Comparison of ENCODE assay signal across 8 cellular contexts in the genomic region with DNA sequence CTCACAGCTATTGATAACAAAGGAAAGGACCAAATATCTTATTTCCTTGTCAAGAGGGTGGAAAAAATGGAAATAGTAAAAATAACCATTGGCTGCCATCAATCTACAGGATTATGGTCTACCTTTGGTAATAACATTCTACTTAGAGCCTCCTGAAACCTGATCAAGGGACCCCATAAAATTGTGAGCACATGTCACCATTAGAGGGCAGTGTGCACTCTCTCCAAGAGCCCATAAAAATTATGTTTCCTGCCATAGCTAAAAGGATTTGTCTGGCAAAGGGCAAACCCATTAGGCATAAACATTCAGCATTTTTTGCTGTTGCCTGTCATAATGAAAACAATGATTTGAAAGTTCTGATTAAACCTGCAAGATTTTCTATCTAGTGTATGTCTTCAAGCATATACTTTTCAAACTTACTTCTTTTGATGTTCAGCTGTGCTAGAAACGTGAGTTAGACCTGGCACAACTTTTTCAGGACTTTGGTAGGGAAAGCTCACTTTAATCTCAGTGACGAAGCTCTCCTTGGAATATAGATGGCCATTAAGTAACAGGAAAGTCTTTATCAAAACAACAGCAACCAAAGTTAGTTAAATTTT.
A peak's percentile ranks its signal among the peaks of the same experiment; 100 is the strongest.
DNase-seq lines count a peak whose midpoint lies in the region; ATAC-seq, FAIRE-seq and TF ChIP-seq lines count a peak whose summit lies in the region.

No MANE protein-coding gene starts in this region.

- intact Hi-C loops in body of pancreas (cut with DNase I) = loop anchor here (10.0 kb wide), 1 partner anchor 1233 kb away; no protein-coding TSS in a partner anchor

- peaks cover 2 to 11% (median 4%) of the 10 kb centered on the region in 3 donors for H3K27me3 Mint-ChIP-seq in immature natural killer cell (ENCODE audit: low read depth in 3 of 3)

- no peak overlapping the region for H3K4me3 Mint-ChIP-seq in immature natural killer cell

- peak; percentile 85 for FAIRE-seq in A204.1 (lab: Jason Lieb, UNC)

- H3K4me1 Mint-ChIP-seq in immature natural killer cell = no peaks in the 10 kb centered on the region

- no peaks in the 10 kb centered on the region for H3K27me3 ChIP-seq in body of pancreas

- no peaks in the 10 kb centered on the region for H3K9me3 Mint-ChIP-seq in immature natural killer cell

- TF ChIP-seq CTCF in GM12874 (IDR thresholded peaks at IDR 0.05; ENCODE audit: insufficient read depth, low read depth, low read length) (peak; percentile 60), body of pancreas (IDR thresholded peaks at IDR 0.05) (peak; percentile 59 to 78 (median 61))

- 34 to 59% methylated on average over 2 of the region's 2 CpGs for WGBS in body of pancreas, 2 donors

- peaks cover 5% of the 10 kb centered on the region for H3K4me1 ChIP-seq in body of pancreas

- no peaks in the 10 kb centered on the region for H3K36me3 ChIP-seq in body of pancreas (replicated peaks in 1 of 2; ENCODE audit: insufficient read depth in 1 of 2, low read depth in 2 of 2)

- no peak overlapping the region for H3K4me3 ChIP-seq in body of pancreas

- H3K27ac Mint-ChIP-seq in immature natural killer cell = no peak overlapping the region

- no peak overlapping the region for H3K27ac ChIP-seq in body of pancreas

- DNase-seq in NCI-H1105 (lab: John Stamatoyannopoulos, UW) (peak; percentile 51), body of pancreas (peak; percentile 41 to 57 (median 50)), immature natural killer cell (peak; percentile 9 to 35 (median 18))
- peak; percentile 40 to 60 for DNase-seq in stimulated activated CD4-positive, alpha-beta T cell treated with anti-CD3 and anti-CD28 coated beads, Interleukin-2, amount 100 ng/mL, for 24 hours

- TF ChIP-seq POLR2A in body of pancreas (IDR thresholded peaks at IDR 0.05) = no peak

- H3K9me3 ChIP-seq in body of pancreas = no peaks in the 10 kb centered on the region

- H3K36me3 Mint-ChIP-seq in immature natural killer cell = no peaks in the 10 kb centered on the region

- ATAC-seq in SK-N-SH treated with all-trans-retinoic acid at 6 μM for 48 hours (peak; percentile 71; the same call in 2 of the 3 replicates), body of pancreas (no peak), GM21526 (IDR thresholded peaks at IDR 0.05; ENCODE audit: low FRiP score, unreplicated experiment) (no peak)

TF ChIP-seq in SK-N-SH treated with all-trans-retinoic acid at 6 μM for 48 hours, 23 proteins besides CTCF, POLR2A, EP300 and RAD21:
- peak; percentile 10; the same call in 1 of the 2 replicates for TF ChIP-seq TCF4 (CRISPR knock-in tag; IDR thresholded peaks at IDR 0.05; ENCODE audit: borderline replicate concordance)
- no peak for TF ChIP-seq OSR1 (CRISPR knock-in tag; IDR thresholded peaks at IDR 0.05)
- TF ChIP-seq, protein P1, sequence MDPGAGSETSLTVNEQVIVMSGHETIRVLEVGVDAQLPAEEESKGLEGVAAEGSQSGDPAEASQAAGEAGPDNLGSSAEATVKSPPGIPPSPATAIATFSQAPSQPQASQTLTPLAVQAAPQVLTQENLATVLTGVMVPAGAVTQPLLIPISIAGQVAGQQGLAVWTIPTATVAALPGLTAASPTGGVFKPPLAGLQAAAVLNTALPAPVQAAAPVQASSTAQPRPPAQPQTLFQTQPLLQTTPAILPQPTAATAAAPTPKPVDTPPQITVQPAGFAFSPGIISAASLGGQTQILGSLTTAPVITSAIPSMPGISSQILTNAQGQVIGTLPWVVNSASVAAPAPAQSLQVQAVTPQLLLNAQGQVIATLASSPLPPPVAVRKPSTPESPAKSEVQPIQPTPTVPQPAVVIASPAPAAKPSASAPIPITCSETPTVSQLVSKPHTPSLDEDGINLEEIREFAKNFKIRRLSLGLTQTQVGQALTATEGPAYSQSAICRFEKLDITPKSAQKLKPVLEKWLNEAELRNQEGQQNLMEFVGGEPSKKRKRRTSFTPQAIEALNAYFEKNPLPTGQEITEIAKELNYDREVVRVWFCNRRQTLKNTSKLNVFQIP (CRISPR knock-in tag; IDR thresholded peaks at IDR 0.05; ENCODE audit: borderline replicate concordance, low read depth) = no peak
- TF ChIP-seq, protein P2, sequence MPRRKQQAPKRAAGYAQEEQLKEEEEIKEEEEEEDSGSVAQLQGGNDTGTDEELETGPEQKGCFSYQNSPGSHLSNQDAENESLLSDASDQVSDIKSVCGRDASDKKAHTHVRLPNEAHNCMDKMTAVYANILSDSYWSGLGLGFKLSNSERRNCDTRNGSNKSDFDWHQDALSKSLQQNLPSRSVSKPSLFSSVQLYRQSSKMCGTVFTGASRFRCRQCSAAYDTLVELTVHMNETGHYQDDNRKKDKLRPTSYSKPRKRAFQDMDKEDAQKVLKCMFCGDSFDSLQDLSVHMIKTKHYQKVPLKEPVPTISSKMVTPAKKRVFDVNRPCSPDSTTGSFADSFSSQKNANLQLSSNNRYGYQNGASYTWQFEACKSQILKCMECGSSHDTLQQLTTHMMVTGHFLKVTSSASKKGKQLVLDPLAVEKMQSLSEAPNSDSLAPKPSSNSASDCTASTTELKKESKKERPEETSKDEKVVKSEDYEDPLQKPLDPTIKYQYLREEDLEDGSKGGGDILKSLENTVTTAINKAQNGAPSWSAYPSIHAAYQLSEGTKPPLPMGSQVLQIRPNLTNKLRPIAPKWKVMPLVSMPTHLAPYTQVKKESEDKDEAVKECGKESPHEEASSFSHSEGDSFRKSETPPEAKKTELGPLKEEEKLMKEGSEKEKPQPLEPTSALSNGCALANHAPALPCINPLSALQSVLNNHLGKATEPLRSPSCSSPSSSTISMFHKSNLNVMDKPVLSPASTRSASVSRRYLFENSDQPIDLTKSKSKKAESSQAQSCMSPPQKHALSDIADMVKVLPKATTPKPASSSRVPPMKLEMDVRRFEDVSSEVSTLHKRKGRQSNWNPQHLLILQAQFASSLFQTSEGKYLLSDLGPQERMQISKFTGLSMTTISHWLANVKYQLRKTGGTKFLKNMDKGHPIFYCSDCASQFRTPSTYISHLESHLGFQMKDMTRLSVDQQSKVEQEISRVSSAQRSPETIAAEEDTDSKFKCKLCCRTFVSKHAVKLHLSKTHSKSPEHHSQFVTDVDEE (CRISPR knock-in tag; IDR thresholded peaks at IDR 0.05) = no peak
- no peak for TF ChIP-seq PPARA (CRISPR knock-in tag; IDR thresholded peaks at IDR 0.05; ENCODE audit: borderline replicate concordance)
- no peak for TF ChIP-seq GLIS3 (CRISPR knock-in tag; IDR thresholded peaks at IDR 0.05)
- no peak for TF ChIP-seq PATZ1 (CRISPR knock-in tag; IDR thresholded peaks at IDR 0.05; ENCODE audit: borderline replicate concordance)
- no peak for TF ChIP-seq CSDC2 (CRISPR knock-in tag; IDR thresholded peaks at IDR 0.05)
- no peak for TF ChIP-seq ZNF565 (CRISPR knock-in tag; conservative IDR thresholded peaks at IDR 0.05; ENCODE audit: low read depth)
- no peak for TF ChIP-seq ZNF8 (CRISPR knock-in tag; IDR thresholded peaks at IDR 0.05)
- TF ChIP-seq ESRRG (CRISPR knock-in tag; IDR thresholded peaks at IDR 0.05) = no peak
- TF ChIP-seq ARNTL (CRISPR knock-in tag; IDR thresholded peaks at IDR 0.05; ENCODE audit: borderline replicate concordance, low read depth) = no peak
- no peak for TF ChIP-seq TOX (CRISPR knock-in tag; IDR thresholded peaks at IDR 0.05; ENCODE audit: borderline replicate concordance)
- TF ChIP-seq ISL1 (CRISPR knock-in tag; IDR thresholded peaks at IDR 0.05) = peak; percentile 44; the same call in 1 of the 2 replicates
- TF ChIP-seq RARB (CRISPR knock-in tag; IDR thresholded peaks at IDR 0.05) = no peak
